Comparison of ENCODE assay signal across 1 cellular context in genomic region chr6:149483849-149484635, GRCh38.
TF ChIP-seq lines count a peak whose summit lies in the region.

No MANE protein-coding gene starts in this region.

TF ChIP-seq in A549, 52 proteins besides CTCF, POLR2A, EP300 and RAD21 (continued from another document):
- TF ChIP-seq, protein P1, sequence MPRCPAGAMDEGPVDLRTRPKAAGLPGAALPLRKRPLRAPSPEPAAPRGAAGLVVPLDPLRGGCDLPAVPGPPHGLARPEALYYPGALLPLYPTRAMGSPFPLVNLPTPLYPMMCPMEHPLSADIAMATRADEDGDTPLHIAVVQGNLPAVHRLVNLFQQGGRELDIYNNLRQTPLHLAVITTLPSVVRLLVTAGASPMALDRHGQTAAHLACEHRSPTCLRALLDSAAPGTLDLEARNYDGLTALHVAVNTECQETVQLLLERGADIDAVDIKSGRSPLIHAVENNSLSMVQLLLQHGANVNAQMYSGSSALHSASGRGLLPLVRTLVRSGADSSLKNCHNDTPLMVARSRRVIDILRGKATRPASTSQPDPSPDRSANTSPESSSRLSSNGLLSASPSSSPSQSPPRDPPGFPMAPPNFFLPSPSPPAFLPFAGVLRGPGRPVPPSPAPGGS (IDR thresholded peaks at IDR 0.05): no peak
